ENCODE assay signal across 21 cellular contexts in genomic region chr5:18797241-18797640, GRCh38.
"Had no signal": no experiment of that assay in that cellular context is flagged by ENCODE, and none has a peak within 500 bp of the region (broad histone marks: within the 10 kb centered on the region; RNA-seq: fewer than 3 reads in every experiment).

No MANE protein-coding gene starts in this region.

- H3K36me3 Mint-ChIP-seq: natural killer cell, type B pancreatic cell had no signal

- H3K4me1 Mint-ChIP-seq: activated CD4-positive, alpha-beta T cell treated with anti-CD3 and anti-CD28 coated beads for 36 hours; activated naive CD8-positive, alpha-beta T cell treated with anti-CD3 and anti-CD28 coated beads, Interleukin-2, amount 50 U/mL, for 24 hours; natural killer cell had no signal

- H3K36me3 ChIP-seq: ascending aorta, colonic mucosa, heart right ventricle, lower lobe of right lung, suprapubic skin had no signal

- H3K27ac ChIP-seq: ascending aorta, colonic mucosa, heart right ventricle, lower lobe of right lung, suprapubic skin, VCaP had no signal

- FAIRE-seq: endothelial cell of umbilical vein had no signal

- H3K4me3 Mint-ChIP-seq: activated CD4-positive, alpha-beta T cell treated with anti-CD3 and anti-CD28 coated beads for 36 hours; activated CD8-positive, alpha-beta T cell treated with anti-CD3 and anti-CD28 coated beads, Interleukin-2, amount 10 ng/mL, durations not matched to agents 7 days and 5 days; activated naive CD8-positive, alpha-beta T cell treated with anti-CD3 and anti-CD28 coated beads, Interleukin-2, amount 50 U/mL, for 24 hours; activated T-helper 1 cell treated with anti-CD3 and anti-CD28 coated beads, Interleukin-12 subunit alpha, Interleukin-12 subunit beta, Interleukin-2, Interleukin-4 antibody, amounts not matched to agents 30 ng/mL and 10 ng/mL and 1 ng/mL, durations not matched to agents 14 hours and 24 hours and 36 hours; natural killer cell; type B pancreatic cell had no signal

- H3K9me3 Mint-ChIP-seq: activated naive CD8-positive, alpha-beta T cell treated with anti-CD3 and anti-CD28 coated beads, Interleukin-2, amount 50 U/mL, for 24 hours; activated T-helper 1 cell treated with anti-CD3 and anti-CD28 coated beads, Interleukin-12 subunit alpha, Interleukin-12 subunit beta, Interleukin-2, Interleukin-4 antibody, amounts not matched to agents 30 ng/mL and 10 ng/mL and 1 ng/mL, durations not matched to agents 14 hours and 24 hours and 36 hours; type B pancreatic cell had no signal

- ATAC-seq: activated CD4-positive, alpha-beta T cell treated with anti-CD3 and anti-CD28 coated beads for 36 hours; activated CD8-positive, alpha-beta T cell treated with anti-CD3 and anti-CD28 coated beads, Interleukin-2, amount 10 ng/mL, durations not matched to agents 7 days and 5 days; activated naive CD8-positive, alpha-beta T cell treated with anti-CD3 and anti-CD28 coated beads, Interleukin-2, amount 50 U/mL, for 24 hours; heart right ventricle; lower lobe of right lung; natural killer cell; stimulated activated naive CD8-positive, alpha-beta T cell treated with anti-CD3 and anti-CD28 coated beads, Interleukin-15, Interleukin-2, amounts not matched to agents 100 U/mL and 50 U/mL, for 24 hours had no signal

- H3K27me3 Mint-ChIP-seq: activated naive CD8-positive, alpha-beta T cell treated with anti-CD3 and anti-CD28 coated beads, Interleukin-2, amount 50 U/mL, for 24 hours; type B pancreatic cell had no signal

- H3K4me3 ChIP-seq: ascending aorta, colonic mucosa, heart right ventricle, lower lobe of right lung, suprapubic skin had no signal

- H3K9me3 ChIP-seq: ascending aorta, colonic mucosa, heart right ventricle, lower lobe of right lung, suprapubic skin had no signal

- DNase-seq: activated CD4-positive, alpha-beta T cell treated with anti-CD3 and anti-CD28 coated beads for 36 hours; activated CD8-positive, alpha-beta memory T cell treated with anti-CD3 and anti-CD28 coated beads, Interleukin-2, amount 50 U/mL, for 48 hours; activated CD8-positive, alpha-beta T cell treated with anti-CD3 and anti-CD28 coated beads, Interleukin-2, amount 10 ng/mL, durations not matched to agents 7 days and 5 days; activated naive CD4-positive, alpha-beta T cell treated with Interleukin-2 at 50 U/mL for 16 hours; activated naive CD8-positive, alpha-beta T cell treated with anti-CD3 and anti-CD28 coated beads, Interleukin-2, amount 50 U/mL, for 24 hours; colonic mucosa; foreskin melanocyte; heart right ventricle; lower lobe of right lung; natural killer cell; stimulated activated CD4-positive, alpha-beta T cell treated with anti-CD3 and anti-CD28 coated beads, Interleukin-4, amount 100 ng/mL, for 1 hour; stimulated activated CD8-positive, alpha-beta memory T cell treated with anti-CD3 and anti-CD28 coated beads, Interleukin-4, amount 100 ng/mL, for 48 hours; stimulated activated naive CD8-positive, alpha-beta T cell treated with anti-CD3 and anti-CD28 coated beads, Interleukin-15, Interleukin-2, amounts not matched to agents 100 U/mL and 50 U/mL, for 24 hours; SW 1271; T-helper 9 cell had no signal

- H3K27me3 ChIP-seq: ascending aorta, colonic mucosa, heart right ventricle, suprapubic skin had no signal

- H3K27ac Mint-ChIP-seq: activated CD4-positive, alpha-beta T cell treated with anti-CD3 and anti-CD28 coated beads for 36 hours; activated CD8-positive, alpha-beta T cell treated with anti-CD3 and anti-CD28 coated beads, Interleukin-2, amount 10 ng/mL, durations not matched to agents 7 days and 5 days; activated naive CD8-positive, alpha-beta T cell treated with anti-CD3 and anti-CD28 coated beads, Interleukin-2, amount 50 U/mL, for 24 hours; activated T-helper 1 cell treated with anti-CD3 and anti-CD28 coated beads, Interleukin-12 subunit alpha, Interleukin-12 subunit beta, Interleukin-2, Interleukin-4 antibody, amounts not matched to agents 30 ng/mL and 10 ng/mL and 1 ng/mL, durations not matched to agents 14 hours and 24 hours and 36 hours; natural killer cell; type B pancreatic cell had no signal

- H3K4me1 ChIP-seq: ascending aorta, colonic mucosa, heart right ventricle, lower lobe of right lung, suprapubic skin had no signal
